In the genomic region with DNA sequence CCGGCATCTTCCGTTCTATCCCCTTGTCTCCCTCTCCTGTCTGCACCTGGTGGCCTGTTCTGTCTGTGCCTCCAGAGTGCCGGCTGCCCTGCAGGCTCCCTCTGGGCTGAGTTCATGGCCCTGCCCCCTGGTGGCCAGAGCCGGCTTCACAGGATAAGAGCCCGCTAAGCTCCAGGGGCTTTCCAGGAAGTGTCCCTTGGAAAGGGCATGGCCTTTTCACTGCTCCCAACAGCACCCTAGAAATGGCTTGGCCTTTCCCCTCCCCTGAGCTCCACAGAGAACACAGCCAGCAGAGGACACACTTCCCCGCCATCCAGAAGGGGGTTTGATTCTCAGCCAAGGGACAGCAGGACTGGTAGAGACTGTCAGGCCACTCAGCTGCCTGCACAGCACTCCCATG, we compare ENCODE assay signal across 12 cellular contexts. TPM values are rescaled to one million over a fixed set of nuclear protein-coding genes. Genes with fewer than 3 reads are reported as not detected.
DNase-seq lines count a peak whose midpoint lies in the region; ATAC-seq and TF ChIP-seq lines count a peak whose summit lies in the region.
"Not testable (repeated sequence)": the region's sequence is repeated elsewhere in the genome, so short reads cannot be mapped to it uniquely, and the experiment has no call there.
"Had no signal": no experiment of that assay in that cellular context is flagged by ENCODE, and none has a peak within 500 bp of the region (broad histone marks: within the 10 kb centered on the region; RNA-seq: fewer than 3 reads in every experiment).

No MANE protein-coding gene starts in this region.

- H3K27ac Mint-ChIP-seq in CD4-positive, CD25-positive, alpha-beta regulatory T cell; natural killer cell treated with Interleukin-12 subunit alpha and Interleukin-12 subunit beta and Interleukin-15 and Interleukin-18, amount 100 ng/mL, for 72 hours: not testable (repeated sequence)

- not testable (repeated sequence) for TF ChIP-seq CTCF in brain microvascular endothelial cell (IDR thresholded peaks at IDR 0.05; ENCODE audit: low read depth, low read length, missing control alignments)

- DNase-seq in CD4-positive, CD25-positive, alpha-beta regulatory T cell = peak in 2 of 3 donors; percentile 0
- DNase-seq in SJCRH30 (peak; percentile 17 to 27), brain microvascular endothelial cell (peak; percentile 0), islet precursor cell (peak; percentile 51)
- peak; percentile 40 for DNase-seq in activated CD8-positive, alpha-beta memory T cell treated with anti-CD3 and anti-CD28 coated beads, Interleukin-2, amount 50 U/mL, for 48 hours
- DNase-seq in natural killer cell treated with Interleukin-12 subunit alpha and Interleukin-12 subunit beta and Interleukin-15 and Interleukin-18, amount 100 ng/mL, for 72 hours (ENCODE audit: low spot score) = peak; percentile 25
- DNase-seq in stimulated activated naive CD8-positive, alpha-beta T cell treated with anti-CD3 and anti-CD28 coated beads, Interleukin-15, Interleukin-2, amounts not matched to agents 100 U/mL and 50 U/mL, for 24 hours = not testable (repeated sequence)

- not testable (repeated sequence) for H3K4me1 ChIP-seq in CD4-positive, CD25-positive, alpha-beta regulatory T cell (ENCODE audit: control insufficient read depth, insufficient read depth, low read length, poor library complexity, severe bottlenecking); SJCRH30

- H3K4me3 ChIP-seq in CD4-positive, CD25-positive, alpha-beta regulatory T cell (ENCODE audit: low read depth, low read length); SJCRH30; brain microvascular endothelial cell (ENCODE audit: low read depth, low read length): not testable (repeated sequence)

- H3K27ac ChIP-seq in CD4-positive, CD25-positive, alpha-beta regulatory T cell (ENCODE audit: insufficient read depth, low read length, poor library complexity, severe bottlenecking); SJCRH30; brain microvascular endothelial cell: not testable (repeated sequence)

- H3K4me3 Mint-ChIP-seq in CD4-positive, CD25-positive, alpha-beta regulatory T cell; natural killer cell treated with Interleukin-12 subunit alpha and Interleukin-12 subunit beta and Interleukin-15 and Interleukin-18, amount 100 ng/mL, for 72 hours: not testable (repeated sequence)

- not testable (repeated sequence) for H3K9me3 ChIP-seq in CD4-positive, CD25-positive, alpha-beta regulatory T cell (ENCODE audit: control insufficient read depth in 2 of 2, low read length in 2 of 2); SJCRH30 (replicated peaks)

- not testable (repeated sequence) for H3K9me3 Mint-ChIP-seq in CD4-positive, CD25-positive, alpha-beta regulatory T cell; natural killer cell treated with Interleukin-12 subunit alpha and Interleukin-12 subunit beta and Interleukin-15 and Interleukin-18, amount 100 ng/mL, for 72 hours

- H3K4me1 Mint-ChIP-seq in CD4-positive, CD25-positive, alpha-beta regulatory T cell; natural killer cell treated with Interleukin-12 subunit alpha and Interleukin-12 subunit beta and Interleukin-15 and Interleukin-18, amount 100 ng/mL, for 72 hours (ENCODE audit: low read depth in 2 of 2): not testable (repeated sequence)

- peak in 1 of 2 donors; percentile 70 for ATAC-seq in CD4-positive, CD25-positive, alpha-beta regulatory T cell (ENCODE audit: low read depth in 2 of 2)
- ATAC-seq in HG02798 (IDR thresholded peaks at IDR 0.05; ENCODE audit: poor library complexity, unreplicated experiment) = peak; percentile 47
- peak; percentile 70 to 72 for ATAC-seq in natural killer cell treated with Interleukin-12 subunit alpha and Interleukin-12 subunit beta and Interleukin-15 and Interleukin-18, amount 100 ng/mL, for 72 hours
- peak; percentile 75 for ATAC-seq in stimulated activated naive CD8-positive, alpha-beta T cell treated with anti-CD3 and anti-CD28 coated beads, Interleukin-15, Interleukin-2, amounts not matched to agents 100 U/mL and 50 U/mL, for 24 hours

- not testable (repeated sequence) for H3K27me3 Mint-ChIP-seq in CD4-positive, CD25-positive, alpha-beta regulatory T cell; natural killer cell treated with Interleukin-12 subunit alpha and Interleukin-12 subunit beta and Interleukin-15 and Interleukin-18, amount 100 ng/mL, for 72 hours

- not testable (repeated sequence) for H3K36me3 Mint-ChIP-seq in CD4-positive, CD25-positive, alpha-beta regulatory T cell; natural killer cell treated with Interleukin-12 subunit alpha and Interleukin-12 subunit beta and Interleukin-15 and Interleukin-18, amount 100 ng/mL, for 72 hours

- H3K27me3 ChIP-seq in CD4-positive, CD25-positive, alpha-beta regulatory T cell (ENCODE audit: control insufficient read depth, insufficient read depth, low read length); SJCRH30; brain microvascular endothelial cell (replicated peaks): not testable (repeated sequence)

- not testable (repeated sequence) for H3K36me3 ChIP-seq in CD4-positive, CD25-positive, alpha-beta regulatory T cell (ENCODE audit: control insufficient read depth, insufficient read depth, low read length); SJCRH30; brain microvascular endothelial cell (replicated peaks)

- in situ Hi-C loops in brain microvascular endothelial cell (cut with HindIII; ENCODE audit: low pct_ligation_motif_present, low sequenced_read_pairs) = not testable (repeated sequence)

RNA-seq across cellular contexts. Expression of gene GOLGA8Q, which starts 15.1 kb away (rescaled TPM):
- total RNA-seq in CD4-positive, CD25-positive, alpha-beta regulatory T cell = 0.52 TPM
- polyA plus RNA-seq in CD4-positive, CD25-positive, alpha-beta regulatory T cell = not detected
- 0.18 TPM in 1 of 2 replicates, not detected in the other for total RNA-seq in SJCRH30 (2014; rRNA removed; shearing (Covaris generic))
- 10 to 100 TPM; 27.5 to 28.6 TPM for total RNA-seq in natural killer cell treated with Interleukin-12 subunit alpha and Interleukin-12 subunit beta and Interleukin-15 and Interleukin-18, amount 100 ng/mL, for 72 hours
- total RNA-seq: Calu3, G401 had no signal
- polyA plus RNA-seq: stomach had no signal

RNA-seq across cellular contexts. Expression of gene GOLGA8H, which starts 36.9 kb away (rescaled TPM):
- not detected for total RNA-seq in CD4-positive, CD25-positive, alpha-beta regulatory T cell
- polyA plus RNA-seq in CD4-positive, CD25-positive, alpha-beta regulatory T cell = not detected
- total RNA-seq in SJCRH30 (2014; rRNA removed; shearing (Covaris generic)) = 1.2 and 2.1 TPM in 2 replicates
- total RNA-seq in natural killer cell treated with Interleukin-12 subunit alpha and Interleukin-12 subunit beta and Interleukin-15 and Interleukin-18, amount 100 ng/mL, for 72 hours = 1 to 10 TPM in 1 of 2 donors, under 1 TPM in 1; 0.55 to 1.7 TPM
- total RNA-seq: Calu3, G401, left ventricle myocardium superior had no signal

Comparison
In these comparisons a context has a peak if more than half of its experiments do, and no peak if none do; other contexts are left out.
1. RNA of gene GOLGA8Q, which starts 15.1 kb away (total RNA-seq): 27.5 to 28.6 TPM in natural killer cell treated with Interleukin-12 subunit alpha and Interleukin-12 subunit beta and Interleukin-15 and Interleukin-18, amount 100 ng/mL, for 72 hours; 0.52 TPM in CD4-positive, CD25-positive, alpha-beta regulatory T cell (single experiment) and 0.18 TPM in SJCRH30; every median in the first group is over 10 times any median in the second.